In the genomic region with DNA sequence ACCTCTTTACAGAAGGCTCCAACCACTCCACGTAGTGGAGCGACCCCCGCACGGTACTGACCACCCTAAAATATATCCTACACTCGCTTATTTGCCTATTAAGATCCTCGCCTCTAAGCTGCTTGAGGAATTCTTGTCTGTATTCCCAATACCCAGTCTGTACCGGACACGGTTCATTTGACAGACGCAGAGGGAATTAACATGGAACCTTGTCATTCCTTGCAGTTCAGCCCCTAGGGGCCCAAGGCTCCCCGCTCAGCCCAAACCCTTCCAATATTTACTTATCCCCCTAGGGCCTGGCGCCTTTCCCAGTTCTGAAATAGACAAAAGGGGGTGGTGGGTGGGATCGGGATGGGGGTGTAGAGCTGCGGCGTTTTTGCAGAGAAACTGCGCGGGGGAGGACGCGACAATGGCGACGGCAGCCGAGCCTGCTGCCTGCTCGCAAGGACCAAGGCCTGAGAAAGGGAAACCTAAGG, we compare ENCODE assay signal across 9 cellular contexts. TPM values are rescaled to one million over a fixed set of nuclear protein-coding genes. Genes with fewer than 3 reads are reported as not detected.
DNase-seq lines count a peak whose midpoint lies in the region; ATAC-seq, FAIRE-seq and TF ChIP-seq lines count a peak whose summit lies in the region.
"Had no signal": no experiment of that assay in that cellular context is flagged by ENCODE, and none has a peak within 500 bp of the region (broad histone marks: within the 10 kb centered on the region; RNA-seq: fewer than 3 reads in every experiment).

No MANE protein-coding gene starts in this region.

- DNase-seq in CD4-positive, CD25-positive, alpha-beta regulatory T cell, result no peak
- DNase-seq in NB4 (ENCODE audit: low read depth) (no peak), astrocyte (ENCODE audit: low read depth) (no peak), iris pigment epithelial cell (ENCODE audit: low read depth) (peak; percentile 34), stomach (no peak), COLO829 (ENCODE audit: low spot score) (no peak), superior temporal gyrus (ENCODE audit: extremely low spot score) (no peak)

- H3K9me3 Mint-ChIP-seq in CD4-positive, CD25-positive, alpha-beta regulatory T cell, result peaks cover 0 to 3% (median 0%) of the 10 kb centered on the region in 7 donors
- H3K9me3 Mint-ChIP-seq in astrocyte (ENCODE audit: unreplicated experiment), result no peaks in the 10 kb centered on the region

- H3K9me3 ChIP-seq in CD4-positive, CD25-positive, alpha-beta regulatory T cell (ENCODE audit: control insufficient read depth in 2 of 2, low read length in 2 of 2), result peaks cover under 1 to 2% of the 10 kb centered on the region in 2 experiments
- H3K9me3 ChIP-seq in astrocyte (ENCODE audit: insufficient read depth, low read depth, low read length) (peaks cover 2% of the 10 kb centered on the region), stomach (peaks cover 0 to 2% (median 0%) of the 10 kb centered on the region in 4 donors)

- ATAC-seq in CD4-positive, CD25-positive, alpha-beta regulatory T cell (ENCODE audit: low read depth in 2 of 2), result no peak
- ATAC-seq in HG03565 (IDR thresholded peaks at IDR 0.05; ENCODE audit: unreplicated experiment), result no peak

- intact Hi-C loops in stomach (cut with DNase I; ENCODE audit: low total_unique reads), result loop anchor here (5.0 kb wide), 1 partner anchor 41 kb away; a partner anchor contains a TSS

- peaks cover 48% of the 10 kb centered on the region for H4K20me1 ChIP-seq in astrocyte (ENCODE audit: insufficient read depth, low read length)

- FAIRE-seq in astrocyte (lab: Jason Lieb, UNC), result no peak

- no peak for TF ChIP-seq EP300 in stomach (IDR thresholded peaks at IDR 0.05)

- peaks cover 54% of the 10 kb centered on the region for H3K79me2 ChIP-seq in astrocyte (ENCODE audit: insufficient read depth, low read length)

- H3K27ac Mint-ChIP-seq in CD4-positive, CD25-positive, alpha-beta regulatory T cell, result peak overlapping the region; percentile 90 to 99 (median 94)
- H3K27ac Mint-ChIP-seq in astrocyte (ENCODE audit: unreplicated experiment), result peak overlapping the region; percentile 99

- H3K9ac ChIP-seq in astrocyte (ENCODE audit: low read length), result peak overlapping the region; percentile 93

- no peaks in the 10 kb centered on the region for H3K27me3 ChIP-seq in CD4-positive, CD25-positive, alpha-beta regulatory T cell (ENCODE audit: control insufficient read depth, insufficient read depth, low read length)
- H3K27me3 ChIP-seq in astrocyte (ENCODE audit: insufficient read depth, low read length) (no peaks in the 10 kb centered on the region), stomach (no peaks in the 10 kb centered on the region)

- H3K36me3 Mint-ChIP-seq in CD4-positive, CD25-positive, alpha-beta regulatory T cell, result peaks cover 12% of the 10 kb centered on the region
- peaks cover 18% of the 10 kb centered on the region for H3K36me3 Mint-ChIP-seq in astrocyte (ENCODE audit: low read depth, unreplicated experiment)

- H3K4me2 ChIP-seq in astrocyte (ENCODE audit: low read length), result peak overlapping the region; percentile 93

- 1 to 3% (median 1%) methylated on average over 22 of the region's 22 CpGs for WGBS in stomach, 5 donors

- H3K27me3 Mint-ChIP-seq in CD4-positive, CD25-positive, alpha-beta regulatory T cell, result peaks cover 5% of the 10 kb centered on the region
- H3K27me3 Mint-ChIP-seq in astrocyte (ENCODE audit: low read depth, unreplicated experiment), result no peaks in the 10 kb centered on the region

- peak overlapping the region; percentile 73 for H3K27ac ChIP-seq in CD4-positive, CD25-positive, alpha-beta regulatory T cell (ENCODE audit: insufficient read depth, low read length, poor library complexity, severe bottlenecking)
- H3K27ac ChIP-seq in astrocyte (ENCODE audit: low read depth, low read length) (peak overlapping the region; percentile 86), stomach (peak overlapping the region; percentile 88 to 94 (median 92))

- peaks cover 9 to 59% (median 34%) of the 10 kb centered on the region in 4 donors for H3K4me1 Mint-ChIP-seq in CD4-positive, CD25-positive, alpha-beta regulatory T cell
- H3K4me1 Mint-ChIP-seq in astrocyte (ENCODE audit: low read depth, unreplicated experiment), result peaks cover 10% of the 10 kb centered on the region

- peak overlapping the region; percentile 79 for H2AFZ ChIP-seq in astrocyte (ENCODE audit: low read depth, low read length)

- peaks cover 48% of the 10 kb centered on the region for H3K4me1 ChIP-seq in CD4-positive, CD25-positive, alpha-beta regulatory T cell (ENCODE audit: control insufficient read depth, insufficient read depth, low read length, poor library complexity, severe bottlenecking)
- peaks cover 13% of the 10 kb centered on the region for H3K4me1 ChIP-seq in astrocyte (ENCODE audit: insufficient read depth, low read length)
- H3K4me1 ChIP-seq in stomach, result peaks cover 56 to 85% (median 79%) of the 10 kb centered on the region in 4 donors

- TF ChIP-seq CTCF in NB4 (IDR thresholded peaks at IDR 0.05; ENCODE audit: low read depth, low read length) (no peak), astrocyte (IDR thresholded peaks at IDR 0.05; ENCODE audit: insufficient read depth, low read depth, low read length) (no peak), stomach (IDR thresholded peaks at IDR 0.05) (no peak)

- H3K4me3 ChIP-seq in CD4-positive, CD25-positive, alpha-beta regulatory T cell (ENCODE audit: low read depth, low read length), result peak overlapping the region; percentile 88
- H3K4me3 ChIP-seq in NB4 (ENCODE audit: low read depth, low read length) (peak overlapping the region; percentile 97), astrocyte (ENCODE audit: insufficient read depth, low read depth, low read length) (peak overlapping the region; percentile 91), stomach (peak overlapping the region; percentile 80 to 99 (median 98))

- H3K4me3 Mint-ChIP-seq in CD4-positive, CD25-positive, alpha-beta regulatory T cell, result peak overlapping the region; percentile 94 to 99 (median 98)
- H3K4me3 Mint-ChIP-seq in astrocyte (ENCODE audit: unreplicated experiment), result peak overlapping the region; percentile 92

- peaks cover 10% of the 10 kb centered on the region for H3K36me3 ChIP-seq in CD4-positive, CD25-positive, alpha-beta regulatory T cell (ENCODE audit: control insufficient read depth, insufficient read depth, low read length)
- H3K36me3 ChIP-seq in astrocyte (ENCODE audit: insufficient read depth, low read length) (peaks cover 11% of the 10 kb centered on the region), stomach (peaks cover 8 to 25% (median 16%) of the 10 kb centered on the region in 4 donors)

- TF ChIP-seq POLR2A in NB4 (IDR thresholded peaks at IDR 0.05; ENCODE audit: extremely low read depth, insufficient read length), result no peak
- no peak for TF ChIP-seq POLR2A in stomach (IDR thresholded peaks at IDR 0.05)

RNA-seq across cellular contexts. Expression of a gene that starts 0.6 kb away (rescaled TPM):
- 142 TPM for total RNA-seq in CD4-positive, CD25-positive, alpha-beta regulatory T cell
- 10 to 100 TPM; 30.0 to 41.3 (median 35.9) TPM for polyA plus RNA-seq in CD4-positive, CD25-positive, alpha-beta regulatory T cell
- total RNA-seq in astrocyte (101 and 105 TPM in 2 replicates), stomach (100 to 1,000 TPM in 3 of 5 donors, 10 to 100 TPM in 2; 67.8 to 320 (median 120) TPM)
- polyA plus RNA-seq in stomach, result 100 to 1,000 TPM in 1 of 3 donors, 10 to 100 TPM in 2; 73.4 to 106 (median 73.7) TPM

RNA-seq across cellular contexts. Expression of a gene that starts 31.6 kb away (rescaled TPM):
- 17.6 TPM for total RNA-seq in CD4-positive, CD25-positive, alpha-beta regulatory T cell
- polyA plus RNA-seq in CD4-positive, CD25-positive, alpha-beta regulatory T cell, result 1 to 10 TPM in 2 of 4 donors, under 1 TPM in 2; 0.25 to 1.5 (median 0.71) TPM
- 43.8 and 45.3 TPM in 2 replicates for total RNA-seq in astrocyte
- 100 to 1,000 TPM in 1 of 5 donors, 10 to 100 TPM in 4; 15.2 to 124 (median 60.3) TPM for total RNA-seq in stomach
- 10 to 100 TPM; 13.9 to 16.1 (median 14.2) TPM for polyA plus RNA-seq in stomach

RNA-seq across cellular contexts. Expression of a gene that starts 38.6 kb away (rescaled TPM):
- 79.1 TPM for total RNA-seq in CD4-positive, CD25-positive, alpha-beta regulatory T cell
- 10 to 100 TPM; 11.3 to 15.6 (median 13.6) TPM for polyA plus RNA-seq in CD4-positive, CD25-positive, alpha-beta regulatory T cell
- total RNA-seq in astrocyte (35.6 and 40.1 TPM in 2 replicates), stomach (10 to 100 TPM; 19.8 to 38.7 (median 23.7) TPM)
- 10 to 100 TPM in 2 of 3 donors, 1 to 10 TPM in 1; 9.5 to 14.1 (median 13.7) TPM for polyA plus RNA-seq in stomach

RNA-seq across cellular contexts. Expression of a gene that starts 46.2 kb away (rescaled TPM):
- total RNA-seq in CD4-positive, CD25-positive, alpha-beta regulatory T cell, result 122 TPM
- 10 to 100 TPM; 25.3 to 64.3 (median 35.6) TPM for polyA plus RNA-seq in CD4-positive, CD25-positive, alpha-beta regulatory T cell
- total RNA-seq in astrocyte (0.14 TPM in 1 of 2 replicates, not detected in the other), stomach (10 to 100 TPM in 2 of 5 donors, 1 to 10 TPM in 3; 1.1 to 21.2 (median 7.8) TPM)
- polyA plus RNA-seq in stomach, result 1 to 10 TPM; 2.1 to 3.5 (median 2.5) TPM
- total RNA-seq: NCI-H460 had no signal
